Comparison of ENCODE assay signal across 16 cellular contexts in genomic region chr1:158146165-158146564, GRCh38. TPM values are rescaled to one million over a fixed set of nuclear protein-coding genes. Genes with fewer than 3 reads are reported as not detected.
A peak's percentile ranks its signal among the peaks of the same experiment; 100 is the strongest.
DNase-seq lines count a peak whose midpoint lies in the region; ATAC-seq and TF ChIP-seq lines count a peak whose summit lies in the region.
"Had no signal": no experiment of that assay in that cellular context is flagged by ENCODE, and none has a peak within 500 bp of the region (broad histone marks: within the 10 kb centered on the region; RNA-seq: fewer than 3 reads in every experiment).

No MANE protein-coding gene starts in this region.

- POLR2A ChIA-PET in IMR-90 (lab: Charles Lee; ENCODE audit: unreplicated experiment) = no interaction called here

- H3K27me3 ChIP-seq in IMR-90 (ENCODE audit: control insufficient read depth, insufficient read depth, low read length) (no peaks in the 10 kb centered on the region), breast epithelium (no peaks in the 10 kb centered on the region)
- H3K27me3 ChIP-seq: pancreas had no signal

- no peak overlapping the region for H3K23ac ChIP-seq in IMR-90 (ENCODE audit: low read depth, low read length)

- H3K36me3 ChIP-seq in IMR-90 (ENCODE audit: control insufficient read depth, insufficient read depth, low read length) (no peaks in the 10 kb centered on the region), breast epithelium (no peaks in the 10 kb centered on the region)
- H3K36me3 ChIP-seq: pancreas, thoracic aorta had no signal

- H3K4me1 Mint-ChIP-seq in immature natural killer cell = peaks cover 23 to 40% of the 10 kb centered on the region in 2 donors

- no CpG with 5 or more reads among the region's 6 CpGs for WGBS in IMR-90 (ENCODE audit: extremely low coverage in 2 of 2, insufficient read length in 1 of 2), 2 experiments

- H3K4me3 Mint-ChIP-seq in immature natural killer cell = no peak overlapping the region

- H4K20me1 ChIP-seq in IMR-90 (ENCODE audit: insufficient read depth, low read length) = no peaks in the 10 kb centered on the region

- TF ChIP-seq CTCF in IMR-90 (conservative IDR thresholded peaks at IDR 0.05; ENCODE audit: low read depth, low read length) = no peak
- TF ChIP-seq CTCF in breast epithelium (IDR thresholded peaks at IDR 0.05) = no peak

- H4K5ac ChIP-seq in IMR-90 (ENCODE audit: low read depth, low read length) = peak overlapping the region; percentile 60; the same call in 1 of the 2 replicates

- DNase-seq in COLO829 (ENCODE audit: low spot score) (peak; percentile 83), IMR-90 (peak; percentile 61), breast epithelium (ENCODE audit: low spot score in 2 of 2) (no peak), iris pigment epithelial cell (ENCODE audit: low read depth) (peak; percentile 67), immature natural killer cell (no peak), globus pallidus (ENCODE audit: low spot score) (no peak), OCI-M2 (lab: John Stamatoyannopoulos, UW; ENCODE audit: unreplicated experiment) (no peak), epidermal melanocyte (ENCODE audit: insufficient read length, low spot score) (no peak)
- DNase-seq: activated naive CD4-positive, alpha-beta T cell treated with anti-CD3 and anti-CD28 coated beads, Interleukin-2, amount 50 U/mL, for 16 hours; DMS153; islet precursor cell; NCI-H1092; pancreas; stimulated activated CD4-positive, alpha-beta T cell treated with anti-CD3 and anti-CD28 coated beads, Interleukin-15, amount 100 ng/mL, for 24 hours had no signal

- H3K4me3 ChIP-seq in IMR-90 (ENCODE audit: insufficient read depth, low read depth, low read length) (no peak overlapping the region), breast epithelium (no peak overlapping the region)
- H3K4me3 ChIP-seq: pancreas, thoracic aorta had no signal

- peak overlapping the region in 1 of 2 experiments; percentile 6; a peak in 1 of 4 replicates for H4K8ac ChIP-seq in IMR-90 (ENCODE audit: low read depth in 2 of 2, low read length in 2 of 2)

- TF ChIP-seq POLR2A in IMR-90 (IDR thresholded peaks at IDR 0.05; ENCODE audit: low read depth, low read length) (no peak), breast epithelium (IDR thresholded peaks at IDR 0.05) (no peak)

- in situ Hi-C loops in IMR-90 (cut with MboI; ENCODE audit: low sequenced_read_pairs) = loop anchor here (25.0 kb wide), 1 partner anchor 784 kb away; no protein-coding TSS in a partner anchor

- no peak overlapping the region for H3K14ac ChIP-seq in IMR-90 (replicated peaks; ENCODE audit: low read depth, low read length)

- intact Hi-C loops in IMR-90 (cut with micrococcal nuclease) (no loop called here), breast epithelium (cut with DNase I; ENCODE audit: low total_unique reads) (no loop called here)

- no peak overlapping the region for H2BK15ac ChIP-seq in IMR-90 (ENCODE audit: low read depth, low read length)

- H2BK5ac ChIP-seq in IMR-90 (ENCODE audit: low read depth, low read length, poor library complexity, severe bottlenecking) = peak overlapping the region; percentile 37

- dilution Hi-C loops in IMR-90 (cut with HindIII; ENCODE audit: low sequenced_read_pairs, unreplicated experiment) = loop anchor here (25.0 kb wide), 1 partner anchor 184 kb away; no protein-coding TSS in a partner anchor

- H2BK120ac ChIP-seq in IMR-90 (ENCODE audit: low read depth, low read length) = no peak overlapping the region

- CTCF ChIA-PET in IMR-90 (lab: Yijun Ruan, JAX) = no interaction called here

- H4K91ac ChIP-seq in IMR-90 (ENCODE audit: insufficient read depth, low read depth, low read length) = no peak overlapping the region

- H3K27ac ChIP-seq in IMR-90 (ENCODE audit: insufficient read depth, low read length) (no peak overlapping the region), breast epithelium (peak overlapping the region; percentile 48 to 63)
- H3K27ac ChIP-seq: thoracic aorta had no signal

- no TSS peak for BruUV-seq in IMR-90 (replicated peaks; lab: Mats Ljungman, UMichigan)

- H3K56ac ChIP-seq in IMR-90 (ENCODE audit: extremely low read depth, insufficient read depth, low read length) = no peak overlapping the region

- ATAC-seq in IMR-90 (ENCODE audit: low read depth) = 0 out of 2 replicates have a peak, but pooled peaks have one; percentile 15
- ATAC-seq: activated CD4-positive, CD25-positive, alpha-beta regulatory T cell treated with anti-CD3 and anti-CD28 coated beads, Interleukin-2, amount 50 U/mL, for 24 hours had no signal

- 0 out of 2 replicates have a peak overlapping the region, but pooled peaks have one; percentile 5 for H3K4me2 ChIP-seq in IMR-90 (ENCODE audit: low read depth, low read length)

- H3K9me1 ChIP-seq in IMR-90 (ENCODE audit: insufficient read depth, low read length) = peaks cover 6% of the 10 kb centered on the region

- H2AFZ ChIP-seq in IMR-90 (replicated peaks; ENCODE audit: low read length, poor library complexity) = peak overlapping the region; percentile 37

- no peak overlapping the region for H2AK9ac ChIP-seq in IMR-90 (replicated peaks; ENCODE audit: low read depth, low read length, poor library complexity)

- peaks cover 6 to 15% (median 8%) of the 10 kb centered on the region in 3 donors for H3K27me3 Mint-ChIP-seq in immature natural killer cell (ENCODE audit: low read depth in 3 of 3)

- no peak overlapping the region for H3K4ac ChIP-seq in IMR-90 (ENCODE audit: low read depth, low read length)

- H2BK20ac ChIP-seq in IMR-90 (ENCODE audit: low read depth, low read length) = no peak overlapping the region

- H2AK5ac ChIP-seq in IMR-90 (ENCODE audit: low read depth, low read length) = no peak overlapping the region; the same call in 1 of the 2 replicates

- no peaks in the 10 kb centered on the region for H3K79me1 ChIP-seq in IMR-90 (ENCODE audit: low read depth in 1 of 2, low read length in 2 of 2)

- TF ChIP-seq RAD21 in IMR-90 (IDR thresholded peaks at IDR 0.05; ENCODE audit: low read length) = no peak

- peaks cover 3% of the 10 kb centered on the region for H3K4me1 ChIP-seq in IMR-90 (ENCODE audit: control insufficient read depth, insufficient read depth, low read length)
- H3K4me1 ChIP-seq in breast epithelium = no peaks in the 10 kb centered on the region

- H3K9me3 Mint-ChIP-seq in immature natural killer cell = no peaks in the 10 kb centered on the region

- H3K27ac Mint-ChIP-seq in immature natural killer cell = no peak overlapping the region

- peak overlapping the region; percentile 21; the same call in 1 of the 2 replicates for H3K18ac ChIP-seq in IMR-90 (ENCODE audit: low read depth, low read length)

- H3K9ac ChIP-seq in IMR-90 (ENCODE audit: low read depth, low read length) = no peak overlapping the region

- H3K9me3 ChIP-seq in IMR-90 (ENCODE audit: control insufficient read depth, insufficient read depth, low read length) (no peaks in the 10 kb centered on the region), breast epithelium (no peaks in the 10 kb centered on the region)
- H3K9me3 ChIP-seq: pancreas, thoracic aorta had no signal

- H3K36me3 Mint-ChIP-seq in immature natural killer cell = no peaks in the 10 kb centered on the region

TF ChIP-seq in IMR-90, 13 proteins besides CTCF, POLR2A, EP300 and RAD21:
- no peak for TF ChIP-seq MAFK (IDR thresholded peaks at IDR 0.05; ENCODE audit: low read depth, low read length)
- peak; percentile 23; the same call in 1 of the 2 replicates for TF ChIP-seq NFE2L2 (IDR thresholded peaks at IDR 0.05; ENCODE audit: low read depth, low read length)
- 0 out of 2 replicates have a peak, but pooled peaks have one; percentile 5 for TF ChIP-seq FOS (IDR thresholded peaks at IDR 0.05; ENCODE audit: low read depth, low read length)
- peak; percentile 53 for TF ChIP-seq CEBPB (IDR thresholded peaks at IDR 0.05; ENCODE audit: low read depth, low read length)
- TF ChIP-seq MXI1 (IDR thresholded peaks at IDR 0.05; ENCODE audit: borderline replicate concordance, low read depth, low read length) = no peak

RNA-seq across cellular contexts. Expression of gene CD1D, which starts 34.5 kb away (rescaled TPM):
- total RNA-seq in IMR-90 (2012; rRNA removed) (not detected in 2 replicates), breast epithelium (1 to 10 TPM in 2 of 3 donors, under 1 TPM in 1; 0.96 to 2.0 (median 1.8) TPM)
- polyA plus RNA-seq in IMR-90 (2012; rRNA removed) (not detected in 2 replicates), immature natural killer cell (1 to 10 TPM in 2 of 3 donors, not detected in 1; 2.9 to 8.7 TPM)
- not detected in 2 replicates for polyA plus RNA-seq in IMR-90 (2012; cell fraction: cytosol; rRNA removed)
- polyA plus RNA-seq in IMR-90 (2012; cell fraction: nucleus; rRNA removed; ENCODE audit: low replicate concordance) = not detected in 2 replicates

Comparison
In these comparisons a context has a peak if more than half of its experiments do, and no peak if none do; other contexts are left out.
1. DNase-seq: peak in COLO829 (single experiment), IMR-90 (single experiment) and iris pigment epithelial cell (single experiment); none in breast epithelium (0 of 2), immature natural killer cell (0 of 3), globus pallidus (single experiment), OCI-M2 (single experiment) and epidermal melanocyte (single experiment).